8 cellular contexts compared by ENCODE assay signal in the genomic region with DNA sequence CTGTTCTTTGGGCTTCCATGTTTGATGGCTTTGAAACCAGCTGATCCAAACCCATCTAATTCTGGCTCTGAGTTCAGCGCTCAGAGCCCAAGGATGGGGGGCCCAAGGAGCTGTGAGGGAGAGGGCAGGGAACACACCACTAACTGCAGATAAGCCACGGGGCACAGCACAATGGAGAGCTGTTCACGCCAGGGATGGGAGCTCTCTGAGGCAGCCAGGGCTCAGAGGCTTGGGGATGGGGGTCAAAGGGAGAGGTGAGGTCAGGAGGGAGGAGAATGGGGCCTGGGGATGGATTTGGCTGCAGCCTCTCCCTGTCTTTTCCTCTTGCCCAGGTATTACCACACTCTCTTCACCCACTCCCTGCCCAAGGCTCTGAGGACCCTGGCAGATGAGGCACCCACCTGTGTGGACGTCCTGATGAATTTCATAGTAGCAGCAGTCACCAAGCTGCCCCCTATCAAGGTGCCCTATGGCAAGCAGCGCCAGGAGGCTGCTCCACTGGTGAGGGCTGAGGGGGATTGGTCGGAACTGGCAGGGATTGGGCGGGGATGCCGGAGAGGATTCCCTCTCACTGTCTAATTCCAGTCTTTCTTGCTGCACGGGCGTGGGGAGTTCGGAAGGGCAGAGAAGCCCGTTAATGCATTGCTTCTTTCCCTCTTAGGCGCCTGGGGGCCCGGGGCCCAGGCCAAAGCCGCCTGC. TPM values are rescaled to one million over a fixed set of nuclear protein-coding genes. Genes with fewer than 3 reads are reported as not detected.
A peak's percentile ranks its signal among the peaks of the same experiment; 100 is the strongest.
DNase-seq lines count a peak whose midpoint lies in the region; ATAC-seq, FAIRE-seq and TF ChIP-seq lines count a peak whose summit lies in the region.

No MANE protein-coding gene starts in this region.

- DNase-seq in LNCaP clone FGC (ENCODE audit: low read depth): no peak
- DNase-seq in cerebellar cortex (ENCODE audit: low spot score): peak; percentile 54
- peak in 2 of 10 donors; percentile 10 to 17 for DNase-seq in naive thymus-derived CD8-positive, alpha-beta T cell
- no peak for DNase-seq in NCI-H2196 (lab: John Stamatoyannopoulos, UW; ENCODE audit: unreplicated experiment)
- DNase-seq in effector CD8-positive, alpha-beta T cell (lab: John Stamatoyannopoulos, UW): no peak
- DNase-seq in GM13977 (ENCODE audit: low spot score): no peak
- DNase-seq in H54 (ENCODE audit: insufficient read length, low spot score): no peak

- no peak for TF ChIP-seq POLR2A in H54 (IDR thresholded peaks at IDR 0.05; ENCODE audit: low read depth, low read length)

- peak overlapping the region; percentile 99 for H3K4me2 ChIP-seq in BLaER1

- in situ Hi-C loops in GM13977 (cut with MboI; ENCODE audit: low pct_unique_long_range_greater_than_20kb, low sequenced_read_pairs, unreplicated experiment): no loop called here

- H3K4me1 Mint-ChIP-seq in naive thymus-derived CD8-positive, alpha-beta T cell: peaks cover 8 to 20% (median 12%) of the 10 kb centered on the region in 4 donors

- H3K9me3 ChIP-seq in BLaER1: no peaks in the 10 kb centered on the region

- no peaks in the 10 kb centered on the region for H4K20me1 ChIP-seq in BLaER1

- peak in 1 of 2 donors; percentile 1 for ATAC-seq in naive thymus-derived CD8-positive, alpha-beta T cell

- no peak for FAIRE-seq in H54 (lab: Jason Lieb, UNC)

- no peaks in the 10 kb centered on the region for H3K27me3 ChIP-seq in BLaER1

- POLR2A ChIA-PET in naive thymus-derived CD8-positive, alpha-beta T cell (lab: Charles Lee): interaction anchor here (0.5 to 1.7 kb wide), 7 partner anchors 9 to 827 kb away, joined by 3 to 6 read pairs (median 4); partner anchors contain the start of genes MTFR1L and PAFAH2

- peak overlapping the region; percentile 92 to 98 (median 97) for H3K4me3 Mint-ChIP-seq in naive thymus-derived CD8-positive, alpha-beta T cell

- H3K36me3 Mint-ChIP-seq in naive thymus-derived CD8-positive, alpha-beta T cell: no peaks in the 10 kb centered on the region

- peak overlapping the region in 9 of 10 donors; percentile 63 to 95 (median 85) for H3K27ac Mint-ChIP-seq in naive thymus-derived CD8-positive, alpha-beta T cell

- H3K4me1 ChIP-seq in BLaER1: peaks cover 29% of the 10 kb centered on the region

- no peak overlapping the region for H3K27ac ChIP-seq in BLaER1

- no peaks in the 10 kb centered on the region for H3K36me3 ChIP-seq in BLaER1

- H3K9ac ChIP-seq in BLaER1: peak overlapping the region; percentile 78

- TF ChIP-seq CTCF in LNCaP clone FGC (IDR thresholded peaks at IDR 0.05; ENCODE audit: control insufficient read depth, extremely low read depth, insufficient read depth) (no peak), GM13977 (IDR thresholded peaks at IDR 0.05; ENCODE audit: extremely low read depth, insufficient read depth, missing control alignments) (no peak)

- H3K4me3 ChIP-seq in BLaER1: peak overlapping the region; percentile 81
- H3K4me3 ChIP-seq in LNCaP clone FGC (ENCODE audit: low read depth, low read length): peak overlapping the region; percentile 63

- peaks cover 0 to 2% (median 0%) of the 10 kb centered on the region in 5 donors for H3K27me3 Mint-ChIP-seq in naive thymus-derived CD8-positive, alpha-beta T cell

- no peaks in the 10 kb centered on the region for H3K9me3 Mint-ChIP-seq in naive thymus-derived CD8-positive, alpha-beta T cell

RNA-seq across cellular contexts. Expression of gene SLC30A2, which starts 11.3 kb away (rescaled TPM):
- total RNA-seq in naive thymus-derived CD8-positive, alpha-beta T cell: not detected
- polyA plus RNA-seq in naive thymus-derived CD8-positive, alpha-beta T cell: under 1 TPM in 1 of 3 donors, not detected in 2; 0.16 TPM

RNA-seq across cellular contexts. Expression of gene EXTL1, which starts 13.1 kb away (rescaled TPM):
- total RNA-seq in naive thymus-derived CD8-positive, alpha-beta T cell: under 1 TPM; 0.19 to 0.26 TPM
- polyA plus RNA-seq in naive thymus-derived CD8-positive, alpha-beta T cell: not detected

RNA-seq across cellular contexts. Expression of gene TRIM63, which starts 32.8 kb away (rescaled TPM):
- not detected for total RNA-seq in naive thymus-derived CD8-positive, alpha-beta T cell
- not detected for polyA plus RNA-seq in naive thymus-derived CD8-positive, alpha-beta T cell

RNA-seq across cellular contexts. Expression of gene PAFAH2, which starts 36.8 kb away (rescaled TPM):
- 10 to 100 TPM; 24.6 to 25.4 TPM for total RNA-seq in naive thymus-derived CD8-positive, alpha-beta T cell
- polyA plus RNA-seq in naive thymus-derived CD8-positive, alpha-beta T cell: 10 to 100 TPM; 16.4 to 25.5 (median 17.3) TPM
